17 cellular contexts compared by ENCODE assay signal in the genomic region with DNA sequence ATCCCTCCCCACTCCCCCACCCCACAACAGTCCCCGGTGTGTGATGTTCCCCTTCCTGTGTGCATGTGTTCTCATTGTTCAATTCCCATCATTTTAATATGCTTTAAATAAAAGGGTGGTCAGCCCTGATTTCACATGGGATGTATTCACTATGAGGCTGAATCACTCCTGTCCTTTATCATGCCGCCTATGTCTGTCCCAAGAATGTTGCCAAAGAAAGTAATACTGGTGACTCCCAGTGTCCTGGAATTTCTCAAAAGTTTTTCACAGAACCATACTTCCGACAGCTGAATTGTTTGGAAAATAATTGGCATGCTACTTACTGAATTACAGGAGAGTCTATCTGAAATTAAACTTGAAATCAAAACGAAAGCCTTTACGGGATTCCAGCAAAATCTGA.
A peak's percentile ranks its signal among the peaks of the same experiment; 100 is the strongest.
DNase-seq lines count a peak whose midpoint lies in the region; ATAC-seq and TF ChIP-seq lines count a peak whose summit lies in the region.
"Had no signal": no experiment of that assay in that cellular context is flagged by ENCODE, and none has a peak within 500 bp of the region (broad histone marks: within the 10 kb centered on the region; RNA-seq: fewer than 3 reads in every experiment).

No MANE protein-coding gene starts in this region.

- ATAC-seq in heart left ventricle (peak in 3 of 4 donors; percentile 75 to 93 (median 81)), Right ventricle myocardium inferior (no peak)

- intact Hi-C loops in heart left ventricle (cut with DNase I) (no loop called here), Right ventricle myocardium inferior (cut with DNase I) (no loop called here)
- intact Hi-C loops in activated CD4-positive, alpha-beta T cell treated with anti-CD3 and anti-CD28 coated beads, Interleukin-2, amount 10 ng/mL, durations not matched to agents 24 days and 14 days (cut with micrococcal nuclease): no loop called here

- TF ChIP-seq CTCF in heart left ventricle (IDR thresholded peaks at IDR 0.05): no peak

- WGBS in heart left ventricle, 4 donors: 50 to 60% (median 52%) methylated on average over 5 of the region's 5 CpGs

- H3K4me3 Mint-ChIP-seq in activated CD4-positive, alpha-beta T cell treated with anti-CD3 and anti-CD28 coated beads, Interleukin-2, amount 10 ng/mL, durations not matched to agents 24 days and 14 days: no peak overlapping the region

- DNase-seq in heart left ventricle: no peak
- DNase-seq in Right ventricle myocardium inferior (ENCODE audit: missing footprints): no peak
- peak; percentile 17 for DNase-seq in astrocyte of the hippocampus (ENCODE audit: low read depth, low spot score)
- DNase-seq in fibroblast of peridontal ligament (ENCODE audit: extremely low read depth): peak; percentile 11
- peak; percentile 76 for DNase-seq in pulmonary artery endothelial cell (ENCODE audit: low read depth, low spot score)
- no peak for DNase-seq in 8988T
- no peak for DNase-seq in cerebellar nuclear complex (lab: John Stamatoyannopoulos, UW)
- no peak for DNase-seq in activated CD4-positive, alpha-beta T cell treated with anti-CD3 and anti-CD28 coated beads, Interleukin-2, amount 10 ng/mL, durations not matched to agents 24 days and 14 days
- DNase-seq: C1 segment of cervical spinal cord; GDM1; GOT3; MV-4-11; NCI-H1436; NCI-H2029; NCI-H2171 treated with DMSO at 0.1 percent for 48 hours; NCI-H446 treated with DMSO at 0.1 percent for 48 hours; NK-92 treated with Interleukin-12 subunit alpha and Interleukin-12 subunit beta, amount 100 ng/mL, for 24 hours had no signal

- peaks cover 0 to 6% (median 0%) of the 10 kb centered on the region in 12 donors for H3K4me1 ChIP-seq in heart left ventricle

- TF ChIP-seq POLR2A in heart left ventricle (IDR thresholded peaks at IDR 0.05): no peak

- H3K27me3 ChIP-seq in heart left ventricle: no peaks in the 10 kb centered on the region

- H3K4me1 Mint-ChIP-seq in activated CD4-positive, alpha-beta T cell treated with anti-CD3 and anti-CD28 coated beads, Interleukin-2, amount 10 ng/mL, durations not matched to agents 24 days and 14 days: no peaks in the 10 kb centered on the region

- H3K9me3 ChIP-seq in heart left ventricle: no peaks in the 10 kb centered on the region

- no peaks in the 10 kb centered on the region for H3K27me3 Mint-ChIP-seq in activated CD4-positive, alpha-beta T cell treated with anti-CD3 and anti-CD28 coated beads, Interleukin-2, amount 10 ng/mL, durations not matched to agents 24 days and 14 days

- H3K4me3 ChIP-seq in heart left ventricle: no peak overlapping the region

- H3K36me3 Mint-ChIP-seq in activated CD4-positive, alpha-beta T cell treated with anti-CD3 and anti-CD28 coated beads, Interleukin-2, amount 10 ng/mL, durations not matched to agents 24 days and 14 days (ENCODE audit: low read depth): no peaks in the 10 kb centered on the region

- H3K27ac ChIP-seq in heart left ventricle: peak overlapping the region in 5 of 12 donors; percentile 7 to 70 (median 41)

- H3K27ac Mint-ChIP-seq in activated CD4-positive, alpha-beta T cell treated with anti-CD3 and anti-CD28 coated beads, Interleukin-2, amount 10 ng/mL, durations not matched to agents 24 days and 14 days: no peak overlapping the region

- no peaks in the 10 kb centered on the region for H3K9me3 Mint-ChIP-seq in activated CD4-positive, alpha-beta T cell treated with anti-CD3 and anti-CD28 coated beads, Interleukin-2, amount 10 ng/mL, durations not matched to agents 24 days and 14 days

- H3K36me3 ChIP-seq in heart left ventricle: no peaks in the 10 kb centered on the region

Comparison
In these comparisons a context has a peak if more than half of its experiments do, and no peak if none do; other contexts are left out.
1. DNase-seq: peak in astrocyte of the hippocampus (single experiment), fibroblast of peridontal ligament (single experiment) and pulmonary artery endothelial cell (single experiment); none in heart left ventricle (0 of 5), Right ventricle myocardium inferior (single experiment), 8988T (single experiment), cerebellar nuclear complex (0 of 2) and activated CD4-positive, alpha-beta T cell treated with anti-CD3 and anti-CD28 coated beads, Interleukin-2, amount 10 ng/mL, durations not matched to agents 24 days and 14 days (single experiment).